In genomic region chr1:151610142-151610541, GRCh38 we compare ENCODE assay signal across 1 cellular context.
TF ChIP-seq lines count a peak whose summit lies in the region.

No MANE protein-coding gene starts in this region.

TF ChIP-seq in HEK293, 187 proteins besides CTCF, POLR2A, EP300 and RAD21 (continued from another document):
- no peak for TF ChIP-seq PRDM4 (tag by site-specific recombination; IDR thresholded peaks at IDR 0.05)
- TF ChIP-seq ZNF121 (tag by site-specific recombination; IDR thresholded peaks at IDR 0.05), result peak; percentile 83
